In genomic region chr12:2288001-2288400, GRCh38 we compare ENCODE assay signal across 7 cellular contexts.
A peak's percentile ranks its signal among the peaks of the same experiment; 100 is the strongest.
DNase-seq lines count a peak whose midpoint lies in the region; ATAC-seq and TF ChIP-seq lines count a peak whose summit lies in the region.

No MANE protein-coding gene starts in this region.

- in situ Hi-C loops in KBM-7 (cut with MboI; ENCODE audit: low pct_unique_long_range_greater_than_20kb, low sequenced_read_pairs): no loop called here

- H2AFZ ChIP-seq in neuronal stem cell (ENCODE audit: low read length): no peak overlapping the region

- 0 out of 2 replicates have a peak overlapping the region, but pooled peaks have one; percentile 52 for H3K27ac ChIP-seq in SJSA1
- H3K27ac ChIP-seq in heart right ventricle: peak overlapping the region in 9 of 10 donors; percentile 62 to 76 (median 70)
- peak overlapping the region; percentile 89 for H3K27ac ChIP-seq in subcutaneous abdominal adipose tissue (ENCODE audit: low read depth, low read length)
- H3K27ac ChIP-seq in CD8-positive, alpha-beta memory T cell (ENCODE audit: low read depth, low read length): no peak overlapping the region
- H3K27ac ChIP-seq in neuronal stem cell (replicated peaks; ENCODE audit: low read length): no peak overlapping the region

- no peaks in the 10 kb centered on the region for H3K79me1 ChIP-seq in neuronal stem cell (ENCODE audit: low read depth, low read length)

- CTCF ChIA-PET in CD8-positive, alpha-beta memory T cell (lab: Charles Lee): no interaction called here

- H3K27me3 ChIP-seq in SJSA1 (replicated peaks): no peaks in the 10 kb centered on the region
- H3K27me3 ChIP-seq in heart right ventricle: no peaks in the 10 kb centered on the region
- no peaks in the 10 kb centered on the region for H3K27me3 ChIP-seq in subcutaneous abdominal adipose tissue (ENCODE audit: control insufficient read depth in 5 of 5, insufficient read depth in 4 of 5, low read length in 5 of 5)
- peaks cover 3% of the 10 kb centered on the region for H3K27me3 ChIP-seq in CD8-positive, alpha-beta memory T cell (ENCODE audit: insufficient read depth, low read length, poor library complexity, severe bottlenecking)
- H3K27me3 ChIP-seq in neuronal stem cell (ENCODE audit: control insufficient read depth in 3 of 3, insufficient read depth in 3 of 3, low read depth in 1 of 3, low read length in 3 of 3): peaks cover 0 to 7% (median 0%) of the 10 kb centered on the region in 3 experiments

- H2BK15ac ChIP-seq in neuronal stem cell (ENCODE audit: low read length): no peak overlapping the region

- H3K4me3 Mint-ChIP-seq in CD8-positive, alpha-beta memory T cell: no peak overlapping the region

- H3K18ac ChIP-seq in neuronal stem cell (ENCODE audit: low read length): no peak overlapping the region

- H2BK12ac ChIP-seq in neuronal stem cell (ENCODE audit: low read length): no peak overlapping the region

- H3K36me3 Mint-ChIP-seq in CD8-positive, alpha-beta memory T cell: no peaks in the 10 kb centered on the region

- POLR2A ChIA-PET in CD8-positive, alpha-beta memory T cell (lab: Charles Lee): no interaction called here

- H3K36me3 ChIP-seq in SJSA1 (no peaks in the 10 kb centered on the region), heart right ventricle (no peaks in the 10 kb centered on the region), subcutaneous abdominal adipose tissue (ENCODE audit: control insufficient read depth in 5 of 5, insufficient read depth in 5 of 5, low read length in 5 of 5) (no peaks in the 10 kb centered on the region), neuronal stem cell (replicated peaks in 1 of 2; ENCODE audit: control insufficient read depth in 2 of 2, insufficient read depth in 2 of 2, low read length in 2 of 2) (no peaks in the 10 kb centered on the region)
- no peaks in the 10 kb centered on the region for H3K36me3 ChIP-seq in CD8-positive, alpha-beta memory T cell (ENCODE audit: insufficient read depth, low read length)

- no peak overlapping the region for H3K4me2 ChIP-seq in neuronal stem cell (ENCODE audit: insufficient read depth, low read length, poor library complexity, severe bottlenecking)

- no peak overlapping the region for H3K4ac ChIP-seq in neuronal stem cell (ENCODE audit: low read length)

- H3K27ac Mint-ChIP-seq in CD8-positive, alpha-beta memory T cell: no peak overlapping the region

- H3K9ac ChIP-seq in subcutaneous abdominal adipose tissue (ENCODE audit: low read length in 5 of 5): no peak overlapping the region
- no peak overlapping the region for H3K9ac ChIP-seq in neuronal stem cell (ENCODE audit: low read depth, low read length, poor library complexity)

- no peak overlapping the region for H2BK5ac ChIP-seq in neuronal stem cell (ENCODE audit: low read length)

- 60% methylated on average over 2 of the region's 2 CpGs for WGBS in heart right ventricle, 2 donors
- no CpG with 5 or more reads among the region's 2 CpGs for WGBS in neuronal stem cell (ENCODE audit: extremely low coverage in 2 of 2, insufficient read length in 2 of 2, insufficient replicate concordance in 1 of 2), 2 donors

- no peaks in the 10 kb centered on the region for H3K9me3 Mint-ChIP-seq in CD8-positive, alpha-beta memory T cell

- TF ChIP-seq CTCF in heart right ventricle (IDR thresholded peaks at IDR 0.05): no peak

- no peaks in the 10 kb centered on the region for H3K9me3 ChIP-seq in SJSA1 (replicated peaks)
- no peaks in the 10 kb centered on the region for H3K9me3 ChIP-seq in heart right ventricle
- H3K9me3 ChIP-seq in subcutaneous abdominal adipose tissue (ENCODE audit: control insufficient read depth in 5 of 5, low read length in 5 of 5): no peaks in the 10 kb centered on the region
- no peaks in the 10 kb centered on the region for H3K9me3 ChIP-seq in CD8-positive, alpha-beta memory T cell (ENCODE audit: low read length)
- H3K9me3 ChIP-seq in neuronal stem cell (replicated peaks in 1 of 2; ENCODE audit: control insufficient read depth in 2 of 2, insufficient read depth in 1 of 2, low read depth in 1 of 2, low read length in 2 of 2): no peaks in the 10 kb centered on the region

- no peak overlapping the region for H2AK5ac ChIP-seq in neuronal stem cell (ENCODE audit: low read depth, low read length)

- DNase-seq in KBM-7: peak; percentile 48
- DNase-seq in SJSA1 (ENCODE audit: low read depth in 1 of 2, low spot score in 2 of 2): peak; percentile 50 to 74
- no peak for DNase-seq in heart right ventricle
- DNase-seq in CD8-positive, alpha-beta memory T cell: no peak
- DNase-seq in retina: no peak
- no peak for DNase-seq in neuronal stem cell (ENCODE audit: low spot score)

- H4K91ac ChIP-seq in neuronal stem cell (ENCODE audit: low read depth, low read length, poor library complexity): no peak overlapping the region

- H3K4me1 Mint-ChIP-seq in CD8-positive, alpha-beta memory T cell: no peaks in the 10 kb centered on the region

- intact Hi-C loops in heart right ventricle (cut with DNase I): loop anchor here in 8 of 10 donors (5.0 to 10.0 kb wide), 6 partner anchors 231 to 493 kb away; partner anchors contain the start of gene CACNA1C (in 2 of the 8)

- H3K4me1 ChIP-seq in SJSA1 (replicated peaks) (peaks cover 60% of the 10 kb centered on the region), heart right ventricle (peaks cover 40 to 100% (median 94%) of the 10 kb centered on the region in 9 donors), subcutaneous abdominal adipose tissue (ENCODE audit: control insufficient read depth in 5 of 5, insufficient read depth in 5 of 5, low read length in 5 of 5) (peaks cover 10 to 51% (median 45%) of the 10 kb centered on the region in 5 donors), neuronal stem cell (ENCODE audit: control insufficient read depth in 2 of 2, insufficient read depth in 1 of 2, low read depth in 1 of 2, low read length in 2 of 2) (peaks cover 0 to 3% of the 10 kb centered on the region in 2 donors)
- no peaks in the 10 kb centered on the region for H3K4me1 ChIP-seq in CD8-positive, alpha-beta memory T cell (ENCODE audit: insufficient read depth, low read length)

- no peak overlapping the region for H3K14ac ChIP-seq in neuronal stem cell (ENCODE audit: low read length)

- H3K27me3 Mint-ChIP-seq in CD8-positive, alpha-beta memory T cell: peaks cover 16 to 69% of the 10 kb centered on the region in 2 donors

- no peak overlapping the region for H3K23ac ChIP-seq in neuronal stem cell (ENCODE audit: low read depth, low read length, poor library complexity)

- no peak for ATAC-seq in heart right ventricle

- no peak overlapping the region for H4K8ac ChIP-seq in neuronal stem cell (ENCODE audit: low read depth, low read length)

- H3K4me3 ChIP-seq in SJSA1: no peak overlapping the region
- no peak overlapping the region for H3K4me3 ChIP-seq in heart right ventricle
- no peak overlapping the region for H3K4me3 ChIP-seq in subcutaneous abdominal adipose tissue (ENCODE audit: low read depth in 1 of 5, low read length in 5 of 5)
- H3K4me3 ChIP-seq in CD8-positive, alpha-beta memory T cell (ENCODE audit: low read length): no peak overlapping the region
- H3K4me3 ChIP-seq in neuronal stem cell (ENCODE audit: low read length in 2 of 2): no peak overlapping the region

- no peak overlapping the region for H2BK120ac ChIP-seq in neuronal stem cell (ENCODE audit: low read depth, low read length)

Comparison
In these comparisons a context has a peak if more than half of its experiments do, and no peak if none do; other contexts are left out.
1. DNase-seq: peak in KBM-7 (single experiment) and SJSA1 (2 of 2); none in heart right ventricle (0 of 2), CD8-positive, alpha-beta memory T cell (0 of 5), retina (single experiment) and neuronal stem cell (single experiment).
2. H3K27ac ChIP-seq: peak in SJSA1 (single experiment), heart right ventricle (9 of 10) and subcutaneous abdominal adipose tissue (single experiment); none in CD8-positive, alpha-beta memory T cell (single experiment) and neuronal stem cell (single experiment).